Comparison of ENCODE assay signal across 25 cellular contexts in genomic region chr1:109034382-109034781, GRCh38.
"Had no signal": no experiment of that assay in that cellular context is flagged by ENCODE, and none has a peak within 500 bp of the region (broad histone marks: within the 10 kb centered on the region; RNA-seq: fewer than 3 reads in every experiment).

No MANE protein-coding gene starts in this region.

- H3K4me3 ChIP-seq: gastrocnemius medialis, lung, mucosa of descending colon, ovary, psoas muscle, sigmoid colon, stomach, thyroid gland, vagina had no signal

- H3K9me3 Mint-ChIP-seq: effector memory CD8-positive, alpha-beta T cell; memory B cell; mesothelial cell of epicardium; naive B cell; natural killer cell treated with Interleukin-12 subunit alpha and Interleukin-12 subunit beta and Interleukin-15 and Interleukin-18, amount 100 ng/mL, for 72 hours; stimulated activated effector memory CD8-positive, alpha-beta T cell treated with anti-CD3 and anti-CD28 coated beads, Interleukin-12 subunit alpha, Interleukin-12 subunit beta, amount 100 ng/mL, for 72 hours had no signal

- H3K4me1 ChIP-seq: psoas muscle, thyroid gland had no signal

- DNase-seq: cortex of kidney; effector memory CD8-positive, alpha-beta T cell; gastrocnemius medialis; mucosa of descending colon; naive B cell; nucleus accumbens; ovary; posterior cingulate gyrus; psoas muscle; right cardiac atrium; sigmoid colon; stimulated activated CD4-positive, alpha-beta T cell treated with anti-CD3 and anti-CD28 coated beads, Interleukin-2, amount 100 ng/mL, for 24 hours; stimulated activated CD4-positive, alpha-beta T cell treated with anti-CD3 and anti-CD28 coated beads, Interleukin-4, amount 100 ng/mL, for 24 hours; stimulated activated naive CD4-positive, alpha-beta T cell treated with Interleukin-2 at 50 U/mL for 16 hours; stomach; thyroid gland; trophoblast cell had no signal

- H3K36me3 ChIP-seq: gastrocnemius medialis, ovary, sigmoid colon, stomach, thyroid gland, vagina had no signal

- H3K27me3 ChIP-seq: gastrocnemius medialis, ovary, sigmoid colon, stomach, thyroid gland, vagina had no signal

- H3K27ac ChIP-seq: gastrocnemius medialis, ovary, psoas muscle, sigmoid colon, stomach, thyroid gland, vagina had no signal

- H3K36me3 Mint-ChIP-seq: memory B cell; mesothelial cell of epicardium; naive B cell; natural killer cell treated with Interleukin-12 subunit alpha and Interleukin-12 subunit beta and Interleukin-15 and Interleukin-18, amount 100 ng/mL, for 72 hours; stimulated activated effector memory CD8-positive, alpha-beta T cell treated with anti-CD3 and anti-CD28 coated beads, Interleukin-12 subunit alpha, Interleukin-12 subunit beta, amount 100 ng/mL, for 72 hours had no signal

- ATAC-seq: effector memory CD8-positive, alpha-beta T cell; gastrocnemius medialis; left lobe of liver; mucosa of descending colon; natural killer cell treated with Interleukin-12 subunit alpha and Interleukin-12 subunit beta and Interleukin-15 and Interleukin-18, amount 100 ng/mL, for 72 hours; psoas muscle; right cardiac atrium; stimulated activated effector memory CD8-positive, alpha-beta T cell treated with anti-CD3 and anti-CD28 coated beads, Interleukin-12 subunit alpha, Interleukin-12 subunit beta, amount 100 ng/mL, for 72 hours had no signal

- H3K9me3 ChIP-seq: gastrocnemius medialis, mucosa of descending colon, ovary, psoas muscle, sigmoid colon, stomach, thyroid gland, vagina had no signal

- H3K4me1 Mint-ChIP-seq: naive B cell; stimulated activated effector memory CD8-positive, alpha-beta T cell treated with anti-CD3 and anti-CD28 coated beads, Interleukin-12 subunit alpha, Interleukin-12 subunit beta, amount 100 ng/mL, for 72 hours had no signal

- FAIRE-seq: keratinocyte had no signal

- H3K4me3 Mint-ChIP-seq: effector memory CD8-positive, alpha-beta T cell; memory B cell; mesothelial cell of epicardium; naive B cell; natural killer cell treated with Interleukin-12 subunit alpha and Interleukin-12 subunit beta and Interleukin-15 and Interleukin-18, amount 100 ng/mL, for 72 hours; stimulated activated effector memory CD8-positive, alpha-beta T cell treated with anti-CD3 and anti-CD28 coated beads, Interleukin-12 subunit alpha, Interleukin-12 subunit beta, amount 100 ng/mL, for 72 hours had no signal

- H3K27me3 Mint-ChIP-seq: effector memory CD8-positive, alpha-beta T cell; memory B cell; naive B cell; natural killer cell treated with Interleukin-12 subunit alpha and Interleukin-12 subunit beta and Interleukin-15 and Interleukin-18, amount 100 ng/mL, for 72 hours had no signal

- H3K27ac Mint-ChIP-seq: effector memory CD8-positive, alpha-beta T cell; memory B cell; mesothelial cell of epicardium; naive B cell; natural killer cell treated with Interleukin-12 subunit alpha and Interleukin-12 subunit beta and Interleukin-15 and Interleukin-18, amount 100 ng/mL, for 72 hours; stimulated activated effector memory CD8-positive, alpha-beta T cell treated with anti-CD3 and anti-CD28 coated beads, Interleukin-12 subunit alpha, Interleukin-12 subunit beta, amount 100 ng/mL, for 72 hours had no signal
